In genomic region chr2:64922482-64923384, GRCh38 we compare ENCODE assay signal across 23 cellular contexts.
DNase-seq lines count a peak whose midpoint lies in the region; ATAC-seq and TF ChIP-seq lines count a peak whose summit lies in the region.
"Had no signal": no experiment of that assay in that cellular context is flagged by ENCODE, and none has a peak within 500 bp of the region (broad histone marks: within the 10 kb centered on the region; RNA-seq: fewer than 3 reads in every experiment).

No MANE protein-coding gene starts in this region.

- no peaks in the 10 kb centered on the region for H4K20me1 ChIP-seq in hepatocyte (ENCODE audit: insufficient read depth, poor library complexity, severe bottlenecking)

- TF ChIP-seq POLR2A in tibial nerve (IDR thresholded peaks at IDR 0.05) = no peak

- H3K27me3 Mint-ChIP-seq in stimulated activated naive B cell treated with anti-CD40 and anti-IgM and Interleukin-4, amounts not matched to agents 10 μg/mL and 1 μg/mL and 100 μg/mL, for 72 hours = no peaks in the 10 kb centered on the region

- WGBS in liver = 42% methylated on average over 14 of the region's 14 CpGs
- 81% methylated on average over 14 of the region's 14 CpGs for WGBS in hepatocyte (ENCODE audit: low lambda C conversion rate, missing lambda C conversion rate)
- 87 to 91% methylated on average over 14 of the region's 14 CpGs for WGBS in tibial nerve, 2 donors

- H3K4me1 ChIP-seq in liver (ENCODE audit: control insufficient read depth in 4 of 4, insufficient read depth in 4 of 4, low read length in 3 of 4) = peaks cover 5 to 22% (median 15%) of the 10 kb centered on the region in 4 donors
- H3K4me1 ChIP-seq in hepatocyte (ENCODE audit: insufficient read depth) = no peaks in the 10 kb centered on the region
- no peaks in the 10 kb centered on the region for H3K4me1 ChIP-seq in tibial nerve
- H3K4me1 ChIP-seq: SJSA1 had no signal

- TF ChIP-seq RAD21 in liver (IDR thresholded peaks at IDR 0.05) = peak in 1 of 2 donors; percentile 27

- H3K9me2 ChIP-seq in hepatocyte (replicated peaks; ENCODE audit: insufficient read depth) = no peaks in the 10 kb centered on the region

- no peak overlapping the region for H2AFZ ChIP-seq in hepatocyte
- H2AFZ ChIP-seq: PC-9 had no signal

- no peak overlapping the region for H3K4me2 ChIP-seq in hepatocyte
- H3K4me2 ChIP-seq: PC-9 had no signal

- peak overlapping the region; percentile 94 for H3K27ac Mint-ChIP-seq in stimulated activated naive B cell treated with anti-CD40 and anti-IgM and Interleukin-4, amounts not matched to agents 10 μg/mL and 1 μg/mL and 100 μg/mL, for 72 hours
- H3K27ac Mint-ChIP-seq: activated CD4-positive, alpha-beta T cell treated with anti-CD3 and anti-CD28 coated beads, Interleukin-2, amount 10 ng/mL, durations not matched to agents 24 days and 14 days; activated naive CD4-positive, alpha-beta T cell treated with anti-CD3 and anti-CD28 coated beads for 36 hours; nephron had no signal

- H3K9me3 Mint-ChIP-seq in stimulated activated naive B cell treated with anti-CD40 and anti-IgM and Interleukin-4, amounts not matched to agents 10 μg/mL and 1 μg/mL and 100 μg/mL, for 72 hours = peaks cover 20 to 21% of the 10 kb centered on the region in 2 donors

- no peak overlapping the region for H3K27ac ChIP-seq in WERI-Rb-1
- peak overlapping the region; percentile 74 to 82 for H3K27ac ChIP-seq in liver (ENCODE audit: low read depth in 1 of 2, low read length in 2 of 2)
- no peak overlapping the region for H3K27ac ChIP-seq in hepatocyte
- no peak overlapping the region for H3K27ac ChIP-seq in tibial nerve
- H3K27ac ChIP-seq: PC-9, SJSA1, transverse colon had no signal

- H3K36me3 ChIP-seq in WERI-Rb-1 = no peaks in the 10 kb centered on the region
- H3K36me3 ChIP-seq in liver (ENCODE audit: control insufficient read depth in 4 of 4, insufficient read depth in 3 of 4, low read depth in 1 of 4, low read length in 3 of 4) = no peaks in the 10 kb centered on the region
- no peaks in the 10 kb centered on the region for H3K36me3 ChIP-seq in hepatocyte (replicated peaks; ENCODE audit: insufficient read depth, low read depth)
- H3K36me3 ChIP-seq in tibial nerve = no peaks in the 10 kb centered on the region
- H3K36me3 ChIP-seq: SJSA1, transverse colon had no signal

- H3K9me3 ChIP-seq in WERI-Rb-1 (ENCODE audit: severe bottlenecking) (peaks cover 8% of the 10 kb centered on the region), liver (ENCODE audit: control insufficient read depth in 4 of 4, low read length in 3 of 4) (no peaks in the 10 kb centered on the region), hepatocyte (ENCODE audit: low read depth) (no peaks in the 10 kb centered on the region), tibial nerve (peaks cover 0 to 5% (median 0%) of the 10 kb centered on the region in 4 donors)
- H3K9me3 ChIP-seq: SJSA1 had no signal

- no peak for ATAC-seq in stimulated activated naive B cell treated with anti-CD40 and anti-IgM and Interleukin-4, amounts not matched to agents 10 μg/mL and 1 μg/mL and 100 μg/mL, for 72 hours (replicated peaks)
- no peak for ATAC-seq in HG02970 (IDR thresholded peaks at IDR 0.05; ENCODE audit: low FRiP score, unreplicated experiment)

- DNase-seq in NOMO-1 treated with dmso at 0.1 percent for 144 hours (lab: John Stamatoyannopoulos, UW; ENCODE audit: unreplicated experiment) (peak; percentile 34), NOMO-1 treated with DMSO at 0.1 percent for 48 hours (lab: John Stamatoyannopoulos, UW; ENCODE audit: unreplicated experiment) (no peak), WERI-Rb-1 (no peak), hepatocyte (ENCODE audit: low spot score) (no peak), tibial nerve (ENCODE audit: low spot score in 2 of 2) (no peak)
- DNase-seq in stimulated activated naive B cell treated with anti-CD40 and anti-IgM and Interleukin-4, amounts not matched to agents 10 μg/mL and 1 μg/mL and 100 μg/mL, for 72 hours = no peak
- DNase-seq: 8988T; activated CD4-positive, alpha-beta T cell treated with anti-CD3 and anti-CD28 coated beads, Interleukin-2, amount 10 ng/mL, durations not matched to agents 24 days and 14 days; activated naive CD4-positive, alpha-beta T cell treated with anti-CD3 and anti-CD28 coated beads for 36 hours; DMS 273 treated with DMSO at 0.1 percent for 48 hours; GF-D8; kidney glomerular epithelial cell; NCI-H1048; NCI-H2029 treated with DMSO at 0.1 percent for 48 hours; NCI-H510A treated with DMSO at 0.1 percent for 48 hours; PC-9; stimulated activated naive CD4-positive, alpha-beta T cell; T1000; transverse colon had no signal

- H3K36me3 Mint-ChIP-seq in stimulated activated naive B cell treated with anti-CD40 and anti-IgM and Interleukin-4, amounts not matched to agents 10 μg/mL and 1 μg/mL and 100 μg/mL, for 72 hours = peaks cover 69 to 75% of the 10 kb centered on the region in 2 donors

- H3K27me3 ChIP-seq in WERI-Rb-1 (ENCODE audit: insufficient read depth, low read depth, severe bottlenecking) = no peaks in the 10 kb centered on the region
- H3K27me3 ChIP-seq in liver (ENCODE audit: control insufficient read depth in 4 of 4, insufficient read depth in 4 of 4, low read length in 3 of 4) = no peaks in the 10 kb centered on the region
- H3K27me3 ChIP-seq in hepatocyte = no peaks in the 10 kb centered on the region
- H3K27me3 ChIP-seq in tibial nerve = no peaks in the 10 kb centered on the region
- H3K27me3 ChIP-seq: SJSA1, transverse colon had no signal

- peak overlapping the region in 1 of 2 donors; percentile 4 for H3K4me3 Mint-ChIP-seq in stimulated activated naive B cell treated with anti-CD40 and anti-IgM and Interleukin-4, amounts not matched to agents 10 μg/mL and 1 μg/mL and 100 μg/mL, for 72 hours
- H3K4me3 Mint-ChIP-seq: activated CD4-positive, alpha-beta T cell treated with anti-CD3 and anti-CD28 coated beads, Interleukin-2, amount 10 ng/mL, durations not matched to agents 24 days and 14 days; activated naive CD4-positive, alpha-beta T cell treated with anti-CD3 and anti-CD28 coated beads for 36 hours; nephron had no signal

- H3K4me3 ChIP-seq in WERI-Rb-1 (ENCODE audit: low read depth, low read length) = no peak overlapping the region
- no peak overlapping the region for H3K4me3 ChIP-seq in liver (ENCODE audit: low read depth in 1 of 3, low read length in 3 of 3)
- H3K4me3 ChIP-seq in hepatocyte = no peak overlapping the region
- H3K4me3 ChIP-seq in tibial nerve = no peak overlapping the region
- H3K4me3 ChIP-seq: PC-9, SJSA1, transverse colon had no signal

- no peak for TF ChIP-seq EP300 in tibial nerve (IDR thresholded peaks at IDR 0.05)

- no peaks in the 10 kb centered on the region for H3K79me2 ChIP-seq in hepatocyte

- H3K9ac ChIP-seq in liver (ENCODE audit: low read depth in 1 of 2, low read length in 2 of 2) = peak overlapping the region in 1 of 2 donors; percentile 20

- TF ChIP-seq CTCF in WERI-Rb-1 (IDR thresholded peaks at IDR 0.05; ENCODE audit: low read depth, low read length) = peak; percentile 8; the same call in 1 of the 2 replicates
- TF ChIP-seq CTCF in liver (IDR thresholded peaks at IDR 0.05; ENCODE audit: low read depth, low read length, missing input control) = peak; percentile 3
- TF ChIP-seq CTCF in hepatocyte (IDR thresholded peaks at IDR 0.05; ENCODE audit: poor library complexity) = no peak
- no peak for TF ChIP-seq CTCF in tibial nerve (IDR thresholded peaks at IDR 0.05)

- H3K4me1 Mint-ChIP-seq in stimulated activated naive B cell treated with anti-CD40 and anti-IgM and Interleukin-4, amounts not matched to agents 10 μg/mL and 1 μg/mL and 100 μg/mL, for 72 hours = peaks cover 57 to 83% of the 10 kb centered on the region in 2 donors

TF ChIP-seq in liver, 16 proteins besides CTCF, POLR2A, EP300 and RAD21 (continues in another document):
- no peak for TF ChIP-seq YY1 (IDR thresholded peaks at IDR 0.05)
- peak in 1 of 2 donors; percentile 18 for TF ChIP-seq EGR1 (IDR thresholded peaks at IDR 0.05; ENCODE audit: low read depth in 2 of 2)
- no peak for TF ChIP-seq ATF3 (IDR thresholded peaks at IDR 0.05)
- TF ChIP-seq RXRA (IDR thresholded peaks at IDR 0.05) = peak; percentile 76 to 85
- no peak for TF ChIP-seq TAF1 (conservative IDR thresholded peaks at IDR 0.05)
- no peak for TF ChIP-seq FOXA1 (IDR thresholded peaks at IDR 0.05)
- peak; percentile 43 for TF ChIP-seq SP1 (IDR thresholded peaks at IDR 0.05)
- TF ChIP-seq REST (IDR thresholded peaks at IDR 0.05) = no peak
- TF ChIP-seq GABPA (IDR thresholded peaks at IDR 0.05 in 1 of 2, conservative IDR thresholded peaks at IDR 0.05 in 1 of 2) = no peak
- TF ChIP-seq HNF4A (conservative IDR thresholded peaks at IDR 0.05) = peak; percentile 41 to 74
- peak; percentile 50 for TF ChIP-seq FOXA2 (IDR thresholded peaks at IDR 0.05)

Comparison
In these comparisons a context has a peak if more than half of its experiments do, and no peak if none do; other contexts are left out.
1. H3K27ac ChIP-seq: peak in liver (2 of 2); none in WERI-Rb-1 (single experiment), hepatocyte (single experiment) and tibial nerve (0 of 4).
2. CTCF ChIP-seq: peak in WERI-Rb-1 (single experiment) and liver (single experiment); none in hepatocyte (single experiment) and tibial nerve (0 of 5).